22 cellular contexts compared by ENCODE assay signal in the genomic region with DNA sequence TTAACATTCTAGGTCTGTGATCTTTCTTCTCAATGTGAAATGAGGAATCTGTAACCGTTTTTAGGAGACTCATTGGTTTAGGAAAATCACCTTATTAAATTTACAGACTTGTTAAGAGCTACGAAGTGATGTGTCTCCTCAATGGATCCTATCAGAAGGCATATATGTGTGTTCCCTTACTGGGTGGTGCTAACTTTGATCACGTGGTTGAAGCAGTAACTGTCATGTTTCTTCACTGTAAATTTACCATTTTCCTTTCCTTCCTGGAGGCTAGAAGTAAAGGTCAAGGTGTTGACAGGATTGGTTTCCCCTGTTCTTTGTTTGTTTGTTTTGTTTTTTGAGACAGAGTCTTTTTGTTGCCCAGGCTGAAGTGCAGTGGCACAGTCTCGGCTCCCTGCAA. TPM values are rescaled to one million over a fixed set of nuclear protein-coding genes. Genes with fewer than 3 reads are reported as not detected.
A peak's percentile ranks its signal among the peaks of the same experiment; 100 is the strongest.
DNase-seq lines count a peak whose midpoint lies in the region; ATAC-seq and TF ChIP-seq lines count a peak whose summit lies in the region.
"Had no signal": no experiment of that assay in that cellular context is flagged by ENCODE, and none has a peak within 500 bp of the region (broad histone marks: within the 10 kb centered on the region; RNA-seq: fewer than 3 reads in every experiment).

No MANE protein-coding gene starts in this region.

- H3F3A ChIP-seq in DOHH2 (ENCODE audit: control insufficient read depth, insufficient read depth), result peaks cover 6% of the 10 kb centered on the region

- peak overlapping the region; percentile 69 for H3K27ac Mint-ChIP-seq in activated CD8-positive, alpha-beta memory T cell treated with anti-CD3 and anti-CD28 coated beads, Interleukin-2, amount 10 ng/mL, durations not matched to agents 7 days and 5 days
- peak overlapping the region; percentile 57 for H3K27ac Mint-ChIP-seq in activated CD8-positive, alpha-beta T cell treated with anti-CD3 and anti-CD28 coated beads, Interleukin-2, amount 10 ng/mL, durations not matched to agents 7 days and 5 days
- H3K27ac Mint-ChIP-seq in nephron, result no peak overlapping the region

- DNase-seq in activated CD8-positive, alpha-beta memory T cell treated with anti-CD3 and anti-CD28 coated beads, Interleukin-2, amount 10 ng/mL, durations not matched to agents 7 days and 5 days, result no peak
- no peak for DNase-seq in activated CD8-positive, alpha-beta memory T cell treated with anti-CD3 and anti-CD28 coated beads for 24 hours
- DNase-seq in activated CD8-positive, alpha-beta T cell treated with anti-CD3 and anti-CD28 coated beads, Interleukin-2, amount 10 ng/mL, durations not matched to agents 7 days and 5 days, result no peak
- no peak for DNase-seq in lower lobe of right lung
- DNase-seq in NCI-H2107 treated with DMSO at 0.1 percent for 48 hours (lab: John Stamatoyannopoulos, UW; ENCODE audit: unreplicated experiment), result no peak
- DNase-seq: central memory CD4-positive, alpha-beta T cell; DMS53; kidney glomerular epithelial cell; mesenchymal stem cell; naive B cell; NCI-H1048; NCI-H2029; NCI-H446 treated with DMSO at 0.1 percent for 48 hours; NK-92 treated with Interleukin-12 subunit alpha and Interleukin-12 subunit beta, amount 100 ng/mL, for 24 hours; psoas muscle; stimulated activated CD4-positive, alpha-beta T cell treated with anti-CD3 and anti-CD28 coated beads, Interleukin-4, amount 100 ng/mL, for 1 hour; substantia nigra had no signal

- H3K27me3 Mint-ChIP-seq in activated CD8-positive, alpha-beta memory T cell treated with anti-CD3 and anti-CD28 coated beads, Interleukin-2, amount 10 ng/mL, durations not matched to agents 7 days and 5 days, result no peaks in the 10 kb centered on the region
- peaks cover 4% of the 10 kb centered on the region for H3K27me3 Mint-ChIP-seq in activated CD8-positive, alpha-beta T cell treated with anti-CD3 and anti-CD28 coated beads, Interleukin-2, amount 10 ng/mL, durations not matched to agents 7 days and 5 days (ENCODE audit: low read depth)
- peaks cover 10% of the 10 kb centered on the region for H3K27me3 Mint-ChIP-seq in nephron (ENCODE audit: low read depth)
- H3K27me3 Mint-ChIP-seq: naive B cell had no signal

- peaks cover 31% of the 10 kb centered on the region for H3K4me1 Mint-ChIP-seq in activated CD8-positive, alpha-beta memory T cell treated with anti-CD3 and anti-CD28 coated beads, Interleukin-2, amount 10 ng/mL, durations not matched to agents 7 days and 5 days
- H3K4me1 Mint-ChIP-seq in activated CD8-positive, alpha-beta T cell treated with anti-CD3 and anti-CD28 coated beads, Interleukin-2, amount 10 ng/mL, durations not matched to agents 7 days and 5 days (ENCODE audit: low read depth), result peaks cover 37% of the 10 kb centered on the region
- peaks cover 35% of the 10 kb centered on the region for H3K4me1 Mint-ChIP-seq in nephron

- peaks cover 26% of the 10 kb centered on the region for H4K20me1 ChIP-seq in DOHH2 (ENCODE audit: control insufficient read depth, insufficient read depth, low read depth, low read length)

- TF ChIP-seq CTCF in DOHH2 (IDR thresholded peaks at IDR 0.05; ENCODE audit: low read depth, low read length, poor library complexity, severe bottlenecking) (no peak), nephron (IDR thresholded peaks at IDR 0.05; ENCODE audit: unreplicated experiment in 3 of 3) (no peak), lower lobe of right lung (IDR thresholded peaks at IDR 0.05) (no peak)

- no peak for ATAC-seq in activated CD8-positive, alpha-beta memory T cell treated with anti-CD3 and anti-CD28 coated beads, Interleukin-2, amount 10 ng/mL, durations not matched to agents 7 days and 5 days
- no peak for ATAC-seq in activated CD8-positive, alpha-beta T cell treated with anti-CD3 and anti-CD28 coated beads, Interleukin-2, amount 10 ng/mL, durations not matched to agents 7 days and 5 days
- ATAC-seq in HG02763 (IDR thresholded peaks at IDR 0.05; ENCODE audit: unreplicated experiment), result no peak
- ATAC-seq in lower lobe of right lung, result no peak
- ATAC-seq: gastroesophageal sphincter, psoas muscle had no signal

- POLR2A ChIA-PET in activated CD8-positive, alpha-beta T cell treated with anti-CD3 and anti-CD28 coated beads, Interleukin-2, amount 10 ng/mL, durations not matched to agents 7 days and 5 days (lab: Charles Lee), result interaction anchor here (0.9 to 7.4 kb wide), 4 partner anchors 9 to 17 kb away, joined by 3 to 140 read pairs (median 7); a partner anchor contains a TSS

- CTCF ChIA-PET in activated CD8-positive, alpha-beta memory T cell treated with anti-CD3 and anti-CD28 coated beads, Interleukin-2, amount 10 ng/mL, durations not matched to agents 7 days and 5 days (lab: Charles Lee), result interaction anchor here (1.1 to 3.6 kb wide), 4 partner anchors 9 to 52 kb away, joined by 3 to 51 read pairs (median 8); a partner anchor contains a TSS
- CTCF ChIA-PET in activated CD8-positive, alpha-beta T cell treated with anti-CD3 and anti-CD28 coated beads, Interleukin-2, amount 10 ng/mL, durations not matched to agents 7 days and 5 days (lab: Charles Lee), result interaction anchor here (1.0 to 5.3 kb wide), 6 partner anchors 9 to 369 kb away, joined by 3 to 92 read pairs (median 4); a partner anchor contains a TSS

- H3K4me1 ChIP-seq in DOHH2 (ENCODE audit: control insufficient read depth, low read length), result peaks cover 42% of the 10 kb centered on the region
- peaks cover 24% of the 10 kb centered on the region for H3K4me1 ChIP-seq in lower lobe of right lung

- H3K27me3 ChIP-seq in DOHH2 (ENCODE audit: control insufficient read depth, low read length), result no peaks in the 10 kb centered on the region
- H3K27me3 ChIP-seq in lower lobe of right lung (ENCODE audit: low read depth), result no peaks in the 10 kb centered on the region

- no peaks in the 10 kb centered on the region for H3K9me3 Mint-ChIP-seq in activated CD8-positive, alpha-beta memory T cell treated with anti-CD3 and anti-CD28 coated beads, Interleukin-2, amount 10 ng/mL, durations not matched to agents 7 days and 5 days (ENCODE audit: low read depth)
- no peaks in the 10 kb centered on the region for H3K9me3 Mint-ChIP-seq in activated CD8-positive, alpha-beta T cell treated with anti-CD3 and anti-CD28 coated beads, Interleukin-2, amount 10 ng/mL, durations not matched to agents 7 days and 5 days (ENCODE audit: insufficient read depth)
- H3K9me3 Mint-ChIP-seq in nephron, result no peaks in the 10 kb centered on the region
- H3K9me3 Mint-ChIP-seq: naive B cell had no signal

- peaks cover 44% of the 10 kb centered on the region for H3K79me2 ChIP-seq in DOHH2 (ENCODE audit: control insufficient read depth, low read length)

- H3K27ac ChIP-seq in DOHH2 (ENCODE audit: low read depth, low read length), result no peak overlapping the region
- no peak overlapping the region for H3K27ac ChIP-seq in lower lobe of right lung
- H3K27ac ChIP-seq: gastroesophageal sphincter had no signal

- intact Hi-C loops in lower lobe of right lung (cut with DNase I), result no loop called here

- no peak overlapping the region for H3K4me3 Mint-ChIP-seq in activated CD8-positive, alpha-beta memory T cell treated with anti-CD3 and anti-CD28 coated beads, Interleukin-2, amount 10 ng/mL, durations not matched to agents 7 days and 5 days
- no peak overlapping the region for H3K4me3 Mint-ChIP-seq in activated CD8-positive, alpha-beta T cell treated with anti-CD3 and anti-CD28 coated beads, Interleukin-2, amount 10 ng/mL, durations not matched to agents 7 days and 5 days
- H3K4me3 Mint-ChIP-seq in nephron, result peak overlapping the region in 2 of 3 experiments; percentile 46 to 63

- peaks cover 35% of the 10 kb centered on the region for H3K36me3 ChIP-seq in DOHH2 (ENCODE audit: control insufficient read depth, low read length)
- H3K36me3 ChIP-seq in lower lobe of right lung, result no peaks in the 10 kb centered on the region
- H3K36me3 ChIP-seq: gastroesophageal sphincter had no signal

- H3K4me3 ChIP-seq in DOHH2 (ENCODE audit: low read length) (no peak overlapping the region), lower lobe of right lung (no peak overlapping the region)
- H3K4me3 ChIP-seq: gastroesophageal sphincter, psoas muscle, smooth muscle cell had no signal

- H3K4me2 ChIP-seq in DOHH2 (ENCODE audit: low read length), result 0 out of 2 replicates have a peak overlapping the region, but pooled peaks have one; percentile 10

- H3K9me2 ChIP-seq in DOHH2 (replicated peaks; ENCODE audit: control insufficient read depth, low read length), result no peaks in the 10 kb centered on the region

- peaks cover 24% of the 10 kb centered on the region for H3K36me3 Mint-ChIP-seq in activated CD8-positive, alpha-beta memory T cell treated with anti-CD3 and anti-CD28 coated beads, Interleukin-2, amount 10 ng/mL, durations not matched to agents 7 days and 5 days
- H3K36me3 Mint-ChIP-seq in activated CD8-positive, alpha-beta T cell treated with anti-CD3 and anti-CD28 coated beads, Interleukin-2, amount 10 ng/mL, durations not matched to agents 7 days and 5 days (ENCODE audit: low read depth), result peaks cover 27% of the 10 kb centered on the region
- H3K36me3 Mint-ChIP-seq in nephron (ENCODE audit: low read depth), result no peaks in the 10 kb centered on the region
- H3K36me3 Mint-ChIP-seq: naive B cell had no signal

- H3K9me3 ChIP-seq in DOHH2 (ENCODE audit: control insufficient read depth, insufficient read depth, low read length) (no peaks in the 10 kb centered on the region), lower lobe of right lung (no peaks in the 10 kb centered on the region)
- H3K9me3 ChIP-seq: gastroesophageal sphincter, psoas muscle had no signal

RNA-seq across cellular contexts. Expression of a gene that starts 1.4 kb away (rescaled TPM):
- 100 to 1,000 TPM; 215 to 293 TPM for total RNA-seq in activated CD8-positive, alpha-beta memory T cell treated with anti-CD3 and anti-CD28 coated beads, Interleukin-2, amount 10 ng/mL, durations not matched to agents 7 days and 5 days
- total RNA-seq in activated CD8-positive, alpha-beta T cell treated with anti-CD3 and anti-CD28 coated beads, Interleukin-2, amount 10 ng/mL, durations not matched to agents 7 days and 5 days, result 100 to 1,000 TPM; 162 to 164 TPM
- 54.7 TPM for total RNA-seq in lower lobe of right lung

RNA-seq across cellular contexts. Expression of a gene that starts 18.4 kb away (rescaled TPM):
- total RNA-seq in activated CD8-positive, alpha-beta memory T cell treated with anti-CD3 and anti-CD28 coated beads, Interleukin-2, amount 10 ng/mL, durations not matched to agents 7 days and 5 days, result 100 to 1,000 TPM; 183 to 220 TPM
- 100 to 1,000 TPM; 191 to 208 TPM for total RNA-seq in activated CD8-positive, alpha-beta T cell treated with anti-CD3 and anti-CD28 coated beads, Interleukin-2, amount 10 ng/mL, durations not matched to agents 7 days and 5 days
- total RNA-seq in lower lobe of right lung, result 146 TPM

RNA-seq across cellular contexts. Expression of a gene that starts 49.3 kb away (rescaled TPM):
- 10 to 100 TPM; 69.5 to 76.1 TPM for total RNA-seq in activated CD8-positive, alpha-beta memory T cell treated with anti-CD3 and anti-CD28 coated beads, Interleukin-2, amount 10 ng/mL, durations not matched to agents 7 days and 5 days
- 10 to 100 TPM; 79.7 to 85.4 TPM for total RNA-seq in activated CD8-positive, alpha-beta T cell treated with anti-CD3 and anti-CD28 coated beads, Interleukin-2, amount 10 ng/mL, durations not matched to agents 7 days and 5 days
- total RNA-seq in lower lobe of right lung, result 19.6 TPM

Comparison
In these comparisons a context has a peak if more than half of its experiments do, and no peak if none do; other contexts are left out.
1. H3K27ac Mint-ChIP-seq: peak in activated CD8-positive, alpha-beta memory T cell treated with anti-CD3 and anti-CD28 coated beads, Interleukin-2, amount 10 ng/mL, durations not matched to agents 7 days and 5 days (single experiment) and activated CD8-positive, alpha-beta T cell treated with anti-CD3 and anti-CD28 coated beads, Interleukin-2, amount 10 ng/mL, durations not matched to agents 7 days and 5 days (single experiment); none in nephron (0 of 3).
2. H3K4me3 Mint-ChIP-seq: peak in nephron (2 of 3); none in activated CD8-positive, alpha-beta memory T cell treated with anti-CD3 and anti-CD28 coated beads, Interleukin-2, amount 10 ng/mL, durations not matched to agents 7 days and 5 days (single experiment) and activated CD8-positive, alpha-beta T cell treated with anti-CD3 and anti-CD28 coated beads, Interleukin-2, amount 10 ng/mL, durations not matched to agents 7 days and 5 days (single experiment).